ENCODE assay signal across 13 cellular contexts in genomic region chr7:101170617-101171441, GRCh38. TPM values are rescaled to one million over a fixed set of nuclear protein-coding genes. Genes with fewer than 3 reads are reported as not detected.
DNase-seq lines count a peak whose midpoint lies in the region; ATAC-seq, FAIRE-seq and TF ChIP-seq lines count a peak whose summit lies in the region.
"Had no signal": no experiment of that assay in that cellular context is flagged by ENCODE, and none has a peak within 500 bp of the region (broad histone marks: within the 10 kb centered on the region; RNA-seq: fewer than 3 reads in every experiment).

No MANE protein-coding gene starts in this region.

- H3K4me3 Mint-ChIP-seq in CD8-positive, alpha-beta memory T cell: peak overlapping the region in 4 of 7 donors; percentile 1 to 70 (median 23)
- H3K4me3 Mint-ChIP-seq in activated B cell treated with CpG ODN at 0.5 μM for 24 hours: no peak overlapping the region
- H3K4me3 Mint-ChIP-seq in naive thymus-derived CD8-positive, alpha-beta T cell: peak overlapping the region; percentile 37 to 81 (median 64)

- H3K27me3 Mint-ChIP-seq in CD8-positive, alpha-beta memory T cell: peaks cover 83 to 88% of the 10 kb centered on the region in 2 donors
- peaks cover 69% of the 10 kb centered on the region for H3K27me3 Mint-ChIP-seq in activated B cell treated with CpG ODN at 0.5 μM for 24 hours
- H3K27me3 Mint-ChIP-seq in naive thymus-derived CD8-positive, alpha-beta T cell: peaks cover 51 to 98% (median 77%) of the 10 kb centered on the region in 5 donors

- H3K9me3 ChIP-seq in BLaER1: peaks cover 24% of the 10 kb centered on the region
- H3K9me3 ChIP-seq in CD8-positive, alpha-beta memory T cell (ENCODE audit: low read length): no peaks in the 10 kb centered on the region
- no peaks in the 10 kb centered on the region for H3K9me3 ChIP-seq in left ventricle myocardium inferior (replicated peaks)

- no peak for FAIRE-seq in RCC 7860 (lab: Jason Lieb, UNC)
- FAIRE-seq: bronchial epithelial cell had no signal

- peak overlapping the region; percentile 96 for H3K4me2 ChIP-seq in BLaER1

- TF ChIP-seq CTCF in activated B cell treated with CpG ODN at 0.5 μM for 24 hours (IDR thresholded peaks at IDR 0.05) (no peak), left ventricle myocardium inferior (IDR thresholded peaks at IDR 0.05; ENCODE audit: borderline replicate concordance) (no peak)

- H3K27me3 ChIP-seq in BLaER1 (peaks cover 99% of the 10 kb centered on the region), left ventricle myocardium inferior (ENCODE audit: low read depth) (peaks cover 100% of the 10 kb centered on the region)
- peaks cover 95% of the 10 kb centered on the region for H3K27me3 ChIP-seq in CD8-positive, alpha-beta memory T cell (ENCODE audit: insufficient read depth, low read length, poor library complexity, severe bottlenecking)

- H3K36me3 ChIP-seq in BLaER1 (no peaks in the 10 kb centered on the region), left ventricle myocardium inferior (no peaks in the 10 kb centered on the region)
- no peaks in the 10 kb centered on the region for H3K36me3 ChIP-seq in CD8-positive, alpha-beta memory T cell (ENCODE audit: insufficient read depth, low read length)

- intact Hi-C loops in activated B cell treated with CpG ODN at 0.5 μM for 24 hours (cut with micrococcal nuclease) (no loop called here), left ventricle myocardium inferior (cut with micrococcal nuclease) (no loop called here)

- ATAC-seq in activated B cell treated with CpG ODN at 0.5 μM for 24 hours (ENCODE audit: low read depth): no peak
- ATAC-seq in naive thymus-derived CD8-positive, alpha-beta T cell: peak; percentile 38 to 70
- ATAC-seq: Panc1 had no signal

- H3K4me3 ChIP-seq in BLaER1 (peak overlapping the region; percentile 55), left ventricle myocardium inferior (no peak overlapping the region)
- H3K4me3 ChIP-seq in CD8-positive, alpha-beta memory T cell (ENCODE audit: low read length): no peak overlapping the region

- H3K9me3 Mint-ChIP-seq in CD8-positive, alpha-beta memory T cell: peaks cover 0 to 3% (median 0%) of the 10 kb centered on the region in 5 donors
- H3K9me3 Mint-ChIP-seq in activated B cell treated with CpG ODN at 0.5 μM for 24 hours: no peaks in the 10 kb centered on the region
- H3K9me3 Mint-ChIP-seq in naive thymus-derived CD8-positive, alpha-beta T cell: peaks cover 0 to 3% (median 0%) of the 10 kb centered on the region in 9 donors

- H3K4me1 ChIP-seq in BLaER1 (peaks cover 90% of the 10 kb centered on the region), left ventricle myocardium inferior (peaks cover 38% of the 10 kb centered on the region)
- H3K4me1 ChIP-seq in CD8-positive, alpha-beta memory T cell (ENCODE audit: insufficient read depth, low read length): peaks cover 62% of the 10 kb centered on the region

- H4K20me1 ChIP-seq in BLaER1: peaks cover 43% of the 10 kb centered on the region

- 0 out of 2 replicates have a peak overlapping the region, but pooled peaks have one; percentile 10 for H3K9ac ChIP-seq in BLaER1

- no peaks in the 10 kb centered on the region for H3K36me3 Mint-ChIP-seq in CD8-positive, alpha-beta memory T cell
- no peaks in the 10 kb centered on the region for H3K36me3 Mint-ChIP-seq in activated B cell treated with CpG ODN at 0.5 μM for 24 hours (ENCODE audit: low read depth)
- H3K36me3 Mint-ChIP-seq in naive thymus-derived CD8-positive, alpha-beta T cell: peaks cover 0 to 5% (median 0%) of the 10 kb centered on the region in 3 donors

- peak in 1 of 5 donors; percentile 49 for DNase-seq in CD8-positive, alpha-beta memory T cell
- no peak for DNase-seq in activated B cell treated with CpG ODN at 0.5 μM for 24 hours
- DNase-seq in naive thymus-derived CD8-positive, alpha-beta T cell: peak in 4 of 10 donors; percentile 37 to 65 (median 47)
- no peak for DNase-seq in RCC 7860 (ENCODE audit: low spot score)
- no peak for DNase-seq in left ventricle myocardium inferior
- no peak for DNase-seq in DMS79 treated with DMSO at 0.1 percent for 48 hours (lab: John Stamatoyannopoulos, UW)
- DNase-seq: Calu3, NCI-H1048 had no signal

- peak overlapping the region in 1 of 8 donors; percentile 41 for H3K27ac Mint-ChIP-seq in CD8-positive, alpha-beta memory T cell
- H3K27ac Mint-ChIP-seq in activated B cell treated with CpG ODN at 0.5 μM for 24 hours: peak overlapping the region; percentile 38
- peak overlapping the region in 2 of 10 donors; percentile 70 to 73 for H3K27ac Mint-ChIP-seq in naive thymus-derived CD8-positive, alpha-beta T cell

- peak overlapping the region; percentile 50; the same call in 1 of the 2 replicates for H3K27ac ChIP-seq in BLaER1
- no peak overlapping the region for H3K27ac ChIP-seq in CD8-positive, alpha-beta memory T cell (ENCODE audit: low read depth, low read length)
- H3K27ac ChIP-seq in left ventricle myocardium inferior (replicated peaks): no peak overlapping the region
- H3K27ac ChIP-seq: HL-60 had no signal

- POLR2A ChIA-PET in CD8-positive, alpha-beta memory T cell (lab: Charles Lee): interaction anchor here (1.3 kb wide), 1 partner anchor 27 kb away, joined by 3 read pairs; no protein-coding TSS in a partner anchor
- POLR2A ChIA-PET in activated B cell treated with CpG ODN at 0.5 μM for 24 hours (lab: Charles Lee): interaction anchor here (0.6 to 1.3 kb wide), 4 partner anchors 8 to 495 kb away, joined by 3 to 7 read pairs (median 3); no protein-coding TSS in a partner anchor
- POLR2A ChIA-PET in naive thymus-derived CD8-positive, alpha-beta T cell (lab: Charles Lee): no interaction called here

- CTCF ChIA-PET in CD8-positive, alpha-beta memory T cell (lab: Charles Lee): interaction anchor here (0.9 to 3.1 kb wide), 11 partner anchors 12 to 112 kb away, joined by 3 to 38 read pairs (median 4); partner anchors contain the start of gene ZNHIT1
- CTCF ChIA-PET in activated B cell treated with CpG ODN at 0.5 μM for 24 hours (lab: Charles Lee): interaction anchor here (1.0 to 2.8 kb wide), 3 partner anchors 22 to 27 kb away, joined by 3 to 11 read pairs (median 10); no protein-coding TSS in a partner anchor

- H3K4me1 Mint-ChIP-seq in CD8-positive, alpha-beta memory T cell: peaks cover 43 to 71% (median 46%) of the 10 kb centered on the region in 3 donors
- H3K4me1 Mint-ChIP-seq in activated B cell treated with CpG ODN at 0.5 μM for 24 hours: peaks cover 61% of the 10 kb centered on the region
- peaks cover 52 to 80% (median 71%) of the 10 kb centered on the region in 4 donors for H3K4me1 Mint-ChIP-seq in naive thymus-derived CD8-positive, alpha-beta T cell

RNA-seq across cellular contexts. Expression of gene VGF, which starts 5.5 kb away (rescaled TPM):
- total RNA-seq in CD8-positive, alpha-beta memory T cell: under 1 TPM; 0.13 to 0.16 TPM
- polyA plus RNA-seq in CD8-positive, alpha-beta memory T cell: not detected
- total RNA-seq in activated B cell treated with CpG ODN at 0.5 μM for 24 hours: 0.07 and 0.11 TPM in 2 replicates
- not detected for total RNA-seq in naive thymus-derived CD8-positive, alpha-beta T cell
- polyA plus RNA-seq in naive thymus-derived CD8-positive, alpha-beta T cell: not detected
- not detected for total RNA-seq in left ventricle myocardium inferior
- total RNA-seq: bronchial epithelial cell had no signal

RNA-seq across cellular contexts. Expression of gene NAT16, which starts 9.3 kb away (rescaled TPM):
- not detected for total RNA-seq in CD8-positive, alpha-beta memory T cell
- not detected for polyA plus RNA-seq in CD8-positive, alpha-beta memory T cell
- total RNA-seq in activated B cell treated with CpG ODN at 0.5 μM for 24 hours (not detected in 2 replicates), left ventricle myocardium inferior (not detected)
- total RNA-seq in naive thymus-derived CD8-positive, alpha-beta T cell: not detected
- polyA plus RNA-seq in naive thymus-derived CD8-positive, alpha-beta T cell: not detected
- total RNA-seq: bronchial epithelial cell, Calu3 had no signal

RNA-seq across cellular contexts. Expression of gene AP1S1, which starts 16.6 kb away (rescaled TPM):
- total RNA-seq in CD8-positive, alpha-beta memory T cell: 10 to 100 TPM; 42.6 to 43.6 TPM
- 4.4 TPM for polyA plus RNA-seq in CD8-positive, alpha-beta memory T cell
- total RNA-seq in activated B cell treated with CpG ODN at 0.5 μM for 24 hours (19.2 and 22.7 TPM in 2 replicates), left ventricle myocardium inferior (10.7 TPM)
- total RNA-seq in naive thymus-derived CD8-positive, alpha-beta T cell: 1 to 10 TPM; 8.0 to 9.9 TPM
- polyA plus RNA-seq in naive thymus-derived CD8-positive, alpha-beta T cell: 1 to 10 TPM; 3.3 to 4.6 (median 3.8) TPM

RNA-seq across cellular contexts. Expression of gene MOGAT3, which starts 30.0 kb away (rescaled TPM):
- not detected for total RNA-seq in CD8-positive, alpha-beta memory T cell
- not detected for polyA plus RNA-seq in CD8-positive, alpha-beta memory T cell
- not detected in 2 replicates for total RNA-seq in activated B cell treated with CpG ODN at 0.5 μM for 24 hours
- total RNA-seq in naive thymus-derived CD8-positive, alpha-beta T cell: not detected
- not detected for polyA plus RNA-seq in naive thymus-derived CD8-positive, alpha-beta T cell
- not detected for total RNA-seq in left ventricle myocardium inferior
- total RNA-seq: bronchial epithelial cell, Calu3, epithelial cell of proximal tubule had no signal

RNA-seq across cellular contexts. Expression of gene SERPINE1, which starts 43.9 kb away (rescaled TPM):
- total RNA-seq in CD8-positive, alpha-beta memory T cell: under 1 TPM; 0.31 to 0.44 TPM
- not detected for polyA plus RNA-seq in CD8-positive, alpha-beta memory T cell
- not detected in 2 replicates for total RNA-seq in activated B cell treated with CpG ODN at 0.5 μM for 24 hours
- under 1 TPM in 1 of 2 experiments, not detected in 1; 0.11 TPM for total RNA-seq in naive thymus-derived CD8-positive, alpha-beta T cell
- not detected for polyA plus RNA-seq in naive thymus-derived CD8-positive, alpha-beta T cell
- 4.3 TPM for total RNA-seq in left ventricle myocardium inferior
